In the genomic region with DNA sequence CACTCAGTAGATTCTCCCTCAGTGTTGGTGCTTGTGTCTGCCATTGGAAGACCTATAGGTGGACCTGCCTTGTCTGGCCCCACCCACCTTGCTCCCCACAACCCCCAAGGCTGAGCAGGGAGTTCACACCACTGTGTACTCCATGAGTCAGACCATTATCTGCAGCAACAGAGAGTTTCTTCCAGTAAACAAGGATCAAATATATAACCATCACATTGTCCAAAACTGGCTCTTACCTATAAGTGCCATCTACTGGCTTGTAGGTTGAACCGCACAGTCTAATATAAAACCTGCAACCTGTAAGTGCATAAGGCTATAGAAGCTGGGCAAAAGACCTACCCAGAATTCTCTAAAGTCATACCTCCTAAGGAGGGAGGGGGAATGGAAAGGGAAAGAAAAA, we compare ENCODE assay signal across 20 cellular contexts. TPM values are rescaled to one million over a fixed set of nuclear protein-coding genes. Genes with fewer than 3 reads are reported as not detected.
DNase-seq lines count a peak whose midpoint lies in the region; FAIRE-seq and TF ChIP-seq lines count a peak whose summit lies in the region.
"Had no signal": no experiment of that assay in that cellular context is flagged by ENCODE, and none has a peak within 500 bp of the region (broad histone marks: within the 10 kb centered on the region; RNA-seq: fewer than 3 reads in every experiment).

No MANE protein-coding gene starts in this region.

- no peaks in the 10 kb centered on the region for H3K9me1 ChIP-seq in endothelial cell of umbilical vein (replicated peaks; ENCODE audit: control insufficient read depth, extremely low read depth, insufficient read depth, low read length)

- H3K79me2 ChIP-seq in OCI-LY7 (ENCODE audit: insufficient read depth, low read depth, low read length) = no peaks in the 10 kb centered on the region
- no peaks in the 10 kb centered on the region for H3K79me2 ChIP-seq in endothelial cell of umbilical vein (ENCODE audit: control insufficient read depth, insufficient read depth, low read length)

- dilution Hi-C loops in endothelial cell of umbilical vein (cut with MboI; ENCODE audit: extremely low pct_ligation_motif_present, low sequenced_read_pairs) = no loop called here

- TF ChIP-seq CTCF in OCI-LY7 (conservative IDR thresholded peaks at IDR 0.05; ENCODE audit: low read length) (peak; percentile 47), endothelial cell of umbilical vein (IDR thresholded peaks at IDR 0.05; ENCODE audit: extremely low read depth in 1 of 2, insufficient read depth in 1 of 2, low read depth in 1 of 2, low read length in 2 of 2) (no peak), liver (IDR thresholded peaks at IDR 0.05; ENCODE audit: low read depth, low read length, missing input control) (no peak), adrenal gland (IDR thresholded peaks at IDR 0.05) (no peak)

- intact Hi-C loops in OCI-LY7 (cut with micrococcal nuclease; ENCODE audit: unreplicated experiment) (no loop called here), endothelial cell of umbilical vein (cut with micrococcal nuclease) (no loop called here), adrenal gland (cut with DNase I) (no loop called here)

- no peak overlapping the region for H2AFZ ChIP-seq in OCI-LY7 (ENCODE audit: low read length)
- no peak overlapping the region for H2AFZ ChIP-seq in endothelial cell of umbilical vein (ENCODE audit: low read depth, low read length)

- CTCF ChIA-PET in OCI-LY7 (lab: Charles Lee; ENCODE audit: unreplicated experiment) (no interaction called here), endothelial cell of umbilical vein (lab: Charles Lee) (interaction anchor here (1.1 kb wide), 1 partner anchor 130 kb away, joined by 6 read pairs; no protein-coding TSS in a partner anchor)

- TF ChIP-seq POLR2A in endothelial cell of umbilical vein (IDR thresholded peaks at IDR 0.05; ENCODE audit: low read depth, low read length) (no peak), adrenal gland (IDR thresholded peaks at IDR 0.05) (no peak)

- H3K36me3 ChIP-seq in OCI-LY7 (ENCODE audit: insufficient read depth, low read length) (no peaks in the 10 kb centered on the region), endothelial cell of umbilical vein (ENCODE audit: control insufficient read depth in 2 of 2, extremely low read depth in 1 of 2, insufficient read depth in 2 of 2, low read length in 2 of 2) (no peaks in the 10 kb centered on the region), liver (ENCODE audit: control insufficient read depth in 4 of 4, insufficient read depth in 3 of 4, low read depth in 1 of 4, low read length in 3 of 4) (no peaks in the 10 kb centered on the region), adrenal gland (replicated peaks in 1 of 2) (no peaks in the 10 kb centered on the region)
- H3K36me3 ChIP-seq: suprapubic skin had no signal

- WGBS in liver = 96% methylated on average over 1 of the region's 1 CpG
- WGBS in adrenal gland, 4 donors = 99 to 100% (median 100%) methylated on average over 1 of the region's 1 CpG

- POLR2A ChIA-PET in OCI-LY7 (lab: Charles Lee) (no interaction called here), endothelial cell of umbilical vein (lab: Charles Lee) (no interaction called here)

- BruUV-seq in OCI-LY7 (replicated peaks; lab: Mats Ljungman, UMichigan) (no TSS peak), endothelial cell of umbilical vein (replicated peaks; lab: Mats Ljungman, UMichigan) (no TSS peak)

- no peaks in the 10 kb centered on the region for H3K9me3 ChIP-seq in OCI-LY7 (ENCODE audit: low read length)
- H3K9me3 ChIP-seq in endothelial cell of umbilical vein (replicated peaks; ENCODE audit: control insufficient read depth, insufficient read depth, low read length) = no peaks in the 10 kb centered on the region
- peaks cover 0 to 13% (median 2%) of the 10 kb centered on the region in 4 donors for H3K9me3 ChIP-seq in liver (ENCODE audit: control insufficient read depth in 4 of 4, low read length in 3 of 4)
- peaks cover 0 to 9% (median 0%) of the 10 kb centered on the region in 3 donors for H3K9me3 ChIP-seq in adrenal gland (replicated peaks in 1 of 3)

- TF ChIP-seq RAD21 in liver (IDR thresholded peaks at IDR 0.05) = peak; percentile 44 to 74

- peak; percentile 29 for DNase-seq in H4 (ENCODE audit: low spot score)
- no peak for DNase-seq in OCI-LY7 (ENCODE audit: low spot score)
- DNase-seq in endothelial cell of umbilical vein (ENCODE audit: low read depth, low spot score) = no peak
- no peak for DNase-seq in DMS 273 (lab: John Stamatoyannopoulos, UW; ENCODE audit: unreplicated experiment)
- no peak for DNase-seq in adrenal gland
- no peak for DNase-seq in NCI-H69 (lab: John Stamatoyannopoulos, UW)
- DNase-seq in germinal center (ENCODE audit: low spot score) = no peak
- DNase-seq: activated CD8-positive, alpha-beta T cell treated with anti-CD3 and anti-CD28 coated beads for 36 hours; NCI-H1436 treated with DMSO at 0.1 percent for 48 hours; NCI-H2227 treated with DMSO at 0.1 percent for 48 hours; NK-92 treated with Interleukin-12 subunit alpha and Interleukin-12 subunit beta, amount 100 ng/mL, for 24 hours; Right ventricle myocardium superior; spleen; T-helper 1 cell had no signal

- H3K9ac ChIP-seq in endothelial cell of umbilical vein (replicated peaks; ENCODE audit: extremely low read depth, insufficient read depth, low read length) (no peak overlapping the region), liver (ENCODE audit: low read depth in 1 of 2, low read length in 2 of 2) (no peak overlapping the region)

- no peak overlapping the region for H3K4me2 ChIP-seq in OCI-LY7 (ENCODE audit: low read length)
- no peak overlapping the region for H3K4me2 ChIP-seq in endothelial cell of umbilical vein (ENCODE audit: insufficient read depth, low read length)

- peak; percentile 52 for FAIRE-seq in endothelial cell of umbilical vein (lab: Jason Lieb, UNC)
- FAIRE-seq: G401.6 had no signal

- H3K4me1 ChIP-seq in OCI-LY7 (ENCODE audit: insufficient read depth, low read length, poor library complexity, severe bottlenecking) (no peaks in the 10 kb centered on the region), endothelial cell of umbilical vein (ENCODE audit: control insufficient read depth, extremely low read depth, insufficient read depth, low read length) (no peaks in the 10 kb centered on the region), liver (ENCODE audit: control insufficient read depth in 4 of 4, insufficient read depth in 4 of 4, low read length in 3 of 4) (no peaks in the 10 kb centered on the region), adrenal gland (replicated peaks in 1 of 2) (no peaks in the 10 kb centered on the region)
- H3K4me1 ChIP-seq: spleen, suprapubic skin had no signal

- H4K20me1 ChIP-seq in OCI-LY7 (ENCODE audit: insufficient read depth, low read length) = no peaks in the 10 kb centered on the region
- no peaks in the 10 kb centered on the region for H4K20me1 ChIP-seq in endothelial cell of umbilical vein (replicated peaks; ENCODE audit: control insufficient read depth, extremely low read depth, insufficient read depth, low read length)

- H3K27me3 ChIP-seq in endothelial cell of umbilical vein (ENCODE audit: control insufficient read depth in 2 of 2, insufficient read depth in 2 of 2, low read length in 2 of 2) = no peaks in the 10 kb centered on the region
- H3K27me3 ChIP-seq in liver (ENCODE audit: control insufficient read depth in 4 of 4, insufficient read depth in 4 of 4, low read length in 3 of 4) = no peaks in the 10 kb centered on the region
- H3K27me3 ChIP-seq in adrenal gland = no peaks in the 10 kb centered on the region
- H3K27me3 ChIP-seq: spleen, suprapubic skin had no signal

- no peaks in the 10 kb centered on the region for H3K9me2 ChIP-seq in OCI-LY7 (ENCODE audit: insufficient read depth, low read length)

- no peak overlapping the region for H3K4me3 ChIP-seq in OCI-LY7 (ENCODE audit: low read depth, low read length, poor library complexity, severe bottlenecking)
- no peak overlapping the region for H3K4me3 ChIP-seq in endothelial cell of umbilical vein (replicated peaks in 1 of 3; ENCODE audit: insufficient read depth in 1 of 3, low read depth in 1 of 3, low read length in 3 of 3)
- H3K4me3 ChIP-seq in liver (ENCODE audit: low read depth in 1 of 3, low read length in 3 of 3) = no peak overlapping the region
- H3K4me3 ChIP-seq in adrenal gland = no peak overlapping the region
- H3K4me3 ChIP-seq: spleen, suprapubic skin had no signal

- H3K27ac ChIP-seq in OCI-LY7 (ENCODE audit: low read depth, low read length, poor library complexity, severe bottlenecking) (no peak overlapping the region), endothelial cell of umbilical vein (ENCODE audit: insufficient read depth, low read depth, low read length) (no peak overlapping the region), liver (ENCODE audit: low read depth in 1 of 2, low read length in 2 of 2) (no peak overlapping the region), adrenal gland (no peak overlapping the region)
- H3K27ac ChIP-seq: spleen, suprapubic skin had no signal

RNA-seq across cellular contexts. Expression of gene TAS2R13, which starts 7.9 kb away (rescaled TPM):
- total RNA-seq in H4 (2014; rRNA removed; shearing (Covaris generic)) = 0.08 and 0.17 TPM in 2 replicates
- total RNA-seq in OCI-LY7 (2014; rRNA removed; shearing (Covaris generic)) = 0.92 and 1.3 TPM in 2 replicates
- total RNA-seq in OCI-LY7 (2022) (0.81 and 1.2 TPM in 2 replicates), endothelial cell of umbilical vein (0.97 and 1.7 TPM in 2 replicates), liver (1 to 10 TPM in 1 of 2 donors, under 1 TPM in 1; 0.51 to 6.2 TPM), adrenal gland (10 to 100 TPM in 1 of 8 donors, 1 to 10 TPM in 6, under 1 TPM in 1; 0.79 to 16.4 (median 1.6) TPM)
- polyA plus RNA-seq in endothelial cell of umbilical vein (0.04 and 0.08 TPM in 2 replicates), liver (under 1 TPM in 1 of 2 donors, not detected in 1; 0.10 TPM), adrenal gland (under 1 TPM in 1 of 3 donors, not detected in 2; 0.03 TPM)
- polyA plus RNA-seq in endothelial cell of umbilical vein (2011; cell fraction: cytosol; rRNA removed) = not detected in 2 replicates
- polyA plus RNA-seq in endothelial cell of umbilical vein (2011; cell fraction: nucleus; rRNA removed) = 1.7 and 1.8 TPM in 2 replicates
- polyA plus RNA-seq in endothelial cell of umbilical vein (2012) = not detected in 2 replicates
- 2.3 and 3.1 TPM in 2 replicates for polyA minus RNA-seq in endothelial cell of umbilical vein
- polyA minus RNA-seq in endothelial cell of umbilical vein (2011; cell fraction: cytosol; rRNA and poly(A)+ RNA removed) = 0.61 TPM
- polyA minus RNA-seq in endothelial cell of umbilical vein (2011; cell fraction: nucleus; rRNA and poly(A)+ RNA removed) = 20.4 and 33.5 TPM in 2 replicates

RNA-seq across cellular contexts. Expression of gene PRH1, which starts 17.4 kb away (rescaled TPM):
- total RNA-seq in H4 (2014; rRNA removed; shearing (Covaris generic)) = 7.4 and 9.9 TPM in 2 replicates
- total RNA-seq in OCI-LY7 (2014; rRNA removed; shearing (Covaris generic)) = 26.8 and 41.4 TPM in 2 replicates
- total RNA-seq in OCI-LY7 (2022) (22.6 and 30.4 TPM in 2 replicates), endothelial cell of umbilical vein (16.2 and 17.0 TPM in 2 replicates), liver (10 to 100 TPM in 1 of 2 donors, 1 to 10 TPM in 1; 9.6 to 29.6 TPM), adrenal gland (10 to 100 TPM in 7 of 8 donors, 1 to 10 TPM in 1; 7.9 to 31.6 (median 19.8) TPM)
- polyA plus RNA-seq in endothelial cell of umbilical vein (2.2 and 2.3 TPM in 2 replicates), liver (10 to 100 TPM in 1 of 2 donors, 1 to 10 TPM in 1; 1.3 to 22.6 TPM), adrenal gland (10 to 100 TPM in 1 of 3 donors, 1 to 10 TPM in 2; 4.3 to 14.7 (median 4.9) TPM)
- polyA plus RNA-seq in endothelial cell of umbilical vein (2011; cell fraction: cytosol; rRNA removed) = 1.8 and 2.5 TPM in 2 replicates
- 23.0 and 27.9 TPM in 2 replicates for polyA plus RNA-seq in endothelial cell of umbilical vein (2011; cell fraction: nucleus; rRNA removed)
- polyA plus RNA-seq in endothelial cell of umbilical vein (2012) = 2.0 and 2.1 TPM in 2 replicates
- 28.0 and 40.4 TPM in 2 replicates for polyA minus RNA-seq in endothelial cell of umbilical vein
- polyA minus RNA-seq in endothelial cell of umbilical vein (2011; cell fraction: cytosol; rRNA and poly(A)+ RNA removed) = 8.9 TPM
- polyA minus RNA-seq in endothelial cell of umbilical vein (2011; cell fraction: nucleus; rRNA and poly(A)+ RNA removed) = 197 and 230 TPM in 2 replicates

RNA-seq across cellular contexts. Expression of gene PRH2, which starts 27.6 kb away (rescaled TPM):
- total RNA-seq in H4 (2014; rRNA removed; shearing (Covaris generic)) = not detected in 2 replicates
- not detected in 2 replicates for total RNA-seq in OCI-LY7 (2014; rRNA removed; shearing (Covaris generic))
- total RNA-seq in OCI-LY7 (2022) = not detected in 2 replicates
- total RNA-seq in endothelial cell of umbilical vein = not detected in 2 replicates
- polyA plus RNA-seq in endothelial cell of umbilical vein = 0.21 TPM in 1 of 2 replicates, not detected in the other
- polyA plus RNA-seq in endothelial cell of umbilical vein (2011; cell fraction: cytosol; rRNA removed) = not detected in 2 replicates
- polyA plus RNA-seq in endothelial cell of umbilical vein (2011; cell fraction: nucleus; rRNA removed) = 1.2 TPM in 1 of 2 replicates, not detected in the other
- not detected in 2 replicates for polyA plus RNA-seq in endothelial cell of umbilical vein (2012)
- 1.1 TPM in 1 of 2 replicates, not detected in the other for polyA minus RNA-seq in endothelial cell of umbilical vein
- polyA minus RNA-seq in endothelial cell of umbilical vein (2011; cell fraction: cytosol; rRNA and poly(A)+ RNA removed) = not detected
- 3.6 and 3.8 TPM in 2 replicates for polyA minus RNA-seq in endothelial cell of umbilical vein (2011; cell fraction: nucleus; rRNA and poly(A)+ RNA removed)
- total RNA-seq in liver = under 1 TPM; 0.23 to 0.42 TPM
- polyA plus RNA-seq in liver = under 1 TPM in 1 of 2 donors, not detected in 1; 0.40 TPM
- not detected for total RNA-seq in adrenal gland
- polyA plus RNA-seq in adrenal gland = 1 to 10 TPM in 2 of 3 donors, not detected in 1; 1.0 to 1.6 TPM
- total RNA-seq: activated CD8-positive, alpha-beta T cell treated with anti-CD3 and anti-CD28 coated beads for 36 hours; activated T-helper 1 cell treated with anti-CD3 and anti-CD28 coated beads, Interleukin-12 subunit alpha, Interleukin-12 subunit beta, Interleukin-2, Interleukin-4 antibody, amounts not matched to agents 30 ng/mL and 10 ng/mL and 1 ng/mL, durations not matched to agents 14 hours and 24 hours and 36 hours; cardiac septum; HT-29; Right ventricle myocardium superior; spleen had no signal

RNA-seq across cellular contexts. Expression of gene TAS2R14, which starts 37.6 kb away (rescaled TPM):
- total RNA-seq in H4 (2014; rRNA removed; shearing (Covaris generic)) = 1.6 and 3.3 TPM in 2 replicates
- total RNA-seq in OCI-LY7 (2014; rRNA removed; shearing (Covaris generic)) = 2.9 and 4.5 TPM in 2 replicates
- 2.4 and 2.8 TPM in 2 replicates for total RNA-seq in OCI-LY7 (2022)
- total RNA-seq in endothelial cell of umbilical vein = 3.0 and 4.2 TPM in 2 replicates
- 0.76 and 0.91 TPM in 2 replicates for polyA plus RNA-seq in endothelial cell of umbilical vein
- polyA plus RNA-seq in endothelial cell of umbilical vein (2011; cell fraction: cytosol; rRNA removed) = 0.35 and 0.40 TPM in 2 replicates
- polyA plus RNA-seq in endothelial cell of umbilical vein (2011; cell fraction: nucleus; rRNA removed) = 9.2 and 10.9 TPM in 2 replicates
- polyA plus RNA-seq in endothelial cell of umbilical vein (2012) = 0.86 and 1.0 TPM in 2 replicates
- 5.5 and 6.7 TPM in 2 replicates for polyA minus RNA-seq in endothelial cell of umbilical vein
- polyA minus RNA-seq in endothelial cell of umbilical vein (2011; cell fraction: cytosol; rRNA and poly(A)+ RNA removed) = not detected
- polyA minus RNA-seq in endothelial cell of umbilical vein (2011; cell fraction: nucleus; rRNA and poly(A)+ RNA removed) = 35.2 and 55.0 TPM in 2 replicates
- total RNA-seq in liver = 1 to 10 TPM; 1.5 to 6.9 TPM
- polyA plus RNA-seq in liver = 1 to 10 TPM in 1 of 2 donors, under 1 TPM in 1; 0.16 to 1.4 TPM
- 10 to 100 TPM in 2 of 8 donors, 1 to 10 TPM in 6; 1.1 to 16.3 (median 2.9) TPM for total RNA-seq in adrenal gland
- polyA plus RNA-seq in adrenal gland = 1 to 10 TPM in 2 of 3 donors, under 1 TPM in 1; 0.80 to 2.0 (median 1.6) TPM

RNA-seq across cellular contexts. Expression of gene PRR4, which starts 52.2 kb away (rescaled TPM):
- total RNA-seq in H4 (2014; rRNA removed; shearing (Covaris generic)) = 0.87 and 3.6 TPM in 2 replicates
- 1.4 and 1.5 TPM in 2 replicates for total RNA-seq in OCI-LY7 (2014; rRNA removed; shearing (Covaris generic))
- total RNA-seq in OCI-LY7 (2022) (1.3 TPM in 1 of 2 replicates, not detected in the other), endothelial cell of umbilical vein (2.4 and 2.8 TPM in 2 replicates), liver (1 to 10 TPM in 1 of 2 donors, under 1 TPM in 1; 0.56 to 3.5 TPM), adrenal gland (1 to 10 TPM in 6 of 8 donors, not detected in 2; 1.7 to 8.1 (median 3.4) TPM)
- polyA plus RNA-seq in endothelial cell of umbilical vein (2.4 and 2.6 TPM in 2 replicates), liver (1 to 10 TPM in 1 of 2 donors, under 1 TPM in 1; 0.65 to 2.2 TPM), adrenal gland (10 to 100 TPM in 2 of 3 donors, 1 to 10 TPM in 1; 7.7 to 36.7 (median 14.9) TPM)
- 1.1 and 6.3 TPM in 2 replicates for polyA plus RNA-seq in endothelial cell of umbilical vein (2011; cell fraction: cytosol; rRNA removed)
- polyA plus RNA-seq in endothelial cell of umbilical vein (2011; cell fraction: nucleus; rRNA removed) = 20.6 and 26.4 TPM in 2 replicates
- 0.67 and 0.74 TPM in 2 replicates for polyA plus RNA-seq in endothelial cell of umbilical vein (2012)
- 10.8 and 15.3 TPM in 2 replicates for polyA minus RNA-seq in endothelial cell of umbilical vein
- polyA minus RNA-seq in endothelial cell of umbilical vein (2011; cell fraction: cytosol; rRNA and poly(A)+ RNA removed) = not detected
- 23.1 and 32.0 TPM in 2 replicates for polyA minus RNA-seq in endothelial cell of umbilical vein (2011; cell fraction: nucleus; rRNA and poly(A)+ RNA removed)
